ENCODE assay signal across 13 cellular contexts in the genomic region with DNA sequence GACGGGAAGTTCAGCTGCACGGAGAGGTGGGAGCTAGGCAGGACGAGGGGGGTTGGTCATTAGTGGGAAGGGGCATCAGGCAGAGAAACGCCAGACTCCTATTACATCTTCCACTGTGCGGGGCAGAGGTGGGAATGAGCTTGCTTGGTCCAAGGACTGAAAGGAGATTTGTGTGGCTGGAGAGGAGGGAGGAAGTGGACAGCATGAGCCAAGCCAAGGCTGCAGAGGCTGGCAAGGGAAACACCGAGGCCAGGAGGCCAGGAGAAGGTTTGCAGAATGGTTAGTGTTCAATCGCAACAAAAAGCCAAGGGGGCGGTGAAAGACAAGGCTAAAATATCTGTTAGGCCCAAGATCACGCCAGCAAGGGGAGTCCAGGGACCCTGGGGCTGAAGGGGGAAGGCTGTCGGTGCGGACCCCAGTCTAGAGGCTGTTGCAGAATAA.
A peak's percentile ranks its signal among the peaks of the same experiment; 100 is the strongest.
DNase-seq lines count a peak whose midpoint lies in the region; ATAC-seq and TF ChIP-seq lines count a peak whose summit lies in the region.
"Had no signal": no experiment of that assay in that cellular context is flagged by ENCODE, and none has a peak within 500 bp of the region (broad histone marks: within the 10 kb centered on the region; RNA-seq: fewer than 3 reads in every experiment).

No MANE protein-coding gene starts in this region.

- no peaks in the 10 kb centered on the region for H3K9me3 ChIP-seq in thoracic aorta

- H3K36me3 Mint-ChIP-seq in activated naive CD4-positive, alpha-beta T cell treated with anti-CD3 and anti-CD28 coated beads, Interleukin-2, amount 10 ng/mL, durations not matched to agents 7 days and 5 days = no peaks in the 10 kb centered on the region
- no peaks in the 10 kb centered on the region for H3K36me3 Mint-ChIP-seq in activated naive CD4-positive, alpha-beta T cell treated with anti-CD3 and anti-CD28 coated beads for 36 hours (ENCODE audit: low read depth)
- no peaks in the 10 kb centered on the region for H3K36me3 Mint-ChIP-seq in activated B cell treated with CpG ODN at 0.5 μM for 24 hours (ENCODE audit: low read depth)

- H3K27me3 ChIP-seq in thoracic aorta (replicated peaks; ENCODE audit: insufficient read depth) = no peaks in the 10 kb centered on the region

- intact Hi-C loops in activated naive CD4-positive, alpha-beta T cell treated with anti-CD3 and anti-CD28 coated beads for 36 hours (cut with micrococcal nuclease) = no loop called here
- intact Hi-C loops in activated B cell treated with CpG ODN at 0.5 μM for 24 hours (cut with micrococcal nuclease) = no loop called here

- POLR2A ChIA-PET in activated B cell treated with CpG ODN at 0.5 μM for 24 hours (lab: Charles Lee) = no interaction called here

- H3K27me3 Mint-ChIP-seq in activated naive CD4-positive, alpha-beta T cell treated with anti-CD3 and anti-CD28 coated beads, Interleukin-2, amount 10 ng/mL, durations not matched to agents 7 days and 5 days = peaks cover 66% of the 10 kb centered on the region
- H3K27me3 Mint-ChIP-seq in activated naive CD4-positive, alpha-beta T cell treated with anti-CD3 and anti-CD28 coated beads for 36 hours (ENCODE audit: low read depth) = peaks cover 2% of the 10 kb centered on the region
- H3K27me3 Mint-ChIP-seq in activated B cell treated with CpG ODN at 0.5 μM for 24 hours = peaks cover 22% of the 10 kb centered on the region

- no peaks in the 10 kb centered on the region for H3K36me3 ChIP-seq in thoracic aorta
- H3K36me3 ChIP-seq: brain microvascular endothelial cell had no signal

- CTCF ChIA-PET in activated naive CD4-positive, alpha-beta T cell treated with anti-CD3 and anti-CD28 coated beads, Interleukin-2, amount 10 ng/mL, durations not matched to agents 7 days and 5 days (lab: Charles Lee) = no interaction called here
- CTCF ChIA-PET in activated naive CD4-positive, alpha-beta T cell treated with anti-CD3 and anti-CD28 coated beads for 36 hours (lab: Charles Lee) = no interaction called here
- CTCF ChIA-PET in activated B cell treated with CpG ODN at 0.5 μM for 24 hours (lab: Charles Lee) = no interaction called here

- peak overlapping the region; percentile 43 for H3K27ac Mint-ChIP-seq in activated naive CD4-positive, alpha-beta T cell treated with anti-CD3 and anti-CD28 coated beads, Interleukin-2, amount 10 ng/mL, durations not matched to agents 7 days and 5 days
- H3K27ac Mint-ChIP-seq in activated naive CD4-positive, alpha-beta T cell treated with anti-CD3 and anti-CD28 coated beads for 36 hours = no peak overlapping the region
- H3K27ac Mint-ChIP-seq in activated B cell treated with CpG ODN at 0.5 μM for 24 hours = peak overlapping the region; percentile 21

- H3K4me1 Mint-ChIP-seq in activated naive CD4-positive, alpha-beta T cell treated with anti-CD3 and anti-CD28 coated beads, Interleukin-2, amount 10 ng/mL, durations not matched to agents 7 days and 5 days = peaks cover 15% of the 10 kb centered on the region
- H3K4me1 Mint-ChIP-seq in activated naive CD4-positive, alpha-beta T cell treated with anti-CD3 and anti-CD28 coated beads for 36 hours (ENCODE audit: low read depth) = peaks cover 4% of the 10 kb centered on the region
- no peaks in the 10 kb centered on the region for H3K4me1 Mint-ChIP-seq in activated B cell treated with CpG ODN at 0.5 μM for 24 hours

- H3K27ac ChIP-seq in thoracic aorta = peak overlapping the region; percentile 56 to 63
- H3K27ac ChIP-seq: brain microvascular endothelial cell had no signal

- H3K4me1 ChIP-seq in thoracic aorta (ENCODE audit: control insufficient read depth in 1 of 2, low read depth in 2 of 2) = peaks cover 47 to 98% of the 10 kb centered on the region in 2 donors

- no peak overlapping the region for H3K4me3 Mint-ChIP-seq in activated naive CD4-positive, alpha-beta T cell treated with anti-CD3 and anti-CD28 coated beads, Interleukin-2, amount 10 ng/mL, durations not matched to agents 7 days and 5 days
- no peak overlapping the region for H3K4me3 Mint-ChIP-seq in activated naive CD4-positive, alpha-beta T cell treated with anti-CD3 and anti-CD28 coated beads for 36 hours
- H3K4me3 Mint-ChIP-seq in activated B cell treated with CpG ODN at 0.5 μM for 24 hours = no peak overlapping the region

- peaks cover 3% of the 10 kb centered on the region for H3K9me3 Mint-ChIP-seq in activated naive CD4-positive, alpha-beta T cell treated with anti-CD3 and anti-CD28 coated beads, Interleukin-2, amount 10 ng/mL, durations not matched to agents 7 days and 5 days
- H3K9me3 Mint-ChIP-seq in activated naive CD4-positive, alpha-beta T cell treated with anti-CD3 and anti-CD28 coated beads for 36 hours = no peaks in the 10 kb centered on the region
- no peaks in the 10 kb centered on the region for H3K9me3 Mint-ChIP-seq in activated B cell treated with CpG ODN at 0.5 μM for 24 hours

- no peak for TF ChIP-seq CTCF in activated B cell treated with CpG ODN at 0.5 μM for 24 hours (IDR thresholded peaks at IDR 0.05)
- TF ChIP-seq CTCF in thoracic aorta (IDR thresholded peaks at IDR 0.05) = no peak

- no peak for DNase-seq in activated naive CD4-positive, alpha-beta T cell treated with anti-CD3 and anti-CD28 coated beads, Interleukin-2, amount 10 ng/mL, durations not matched to agents 7 days and 5 days
- DNase-seq in activated naive CD4-positive, alpha-beta T cell treated with anti-CD3 and anti-CD28 coated beads for 36 hours = no peak
- DNase-seq in activated B cell treated with CpG ODN at 0.5 μM for 24 hours = no peak
- DNase-seq in islet precursor cell = peak; percentile 63
- no peak for DNase-seq in thoracic aorta (ENCODE audit: low spot score)
- no peak for DNase-seq in mucosa of gallbladder (ENCODE audit: low spot score)
- DNase-seq in RPMI8226 = no peak
- DNase-seq: brain microvascular endothelial cell; COR-L47; NCI-H1436 treated with DMSO at 0.1 percent for 48 hours; stimulated activated naive CD4-positive, alpha-beta T cell treated with Interleukin-2 at 50 U/mL for 16 hours; T1000 had no signal

- ATAC-seq in activated B cell treated with CpG ODN at 0.5 μM for 24 hours (ENCODE audit: low read depth) (no peak), thoracic aorta (ENCODE audit: insufficient number of reproducible peaks, low FRiP score, low read depth) (no peak), HG03457 (IDR thresholded peaks at IDR 0.05; ENCODE audit: unreplicated experiment) (no peak)

- no peak overlapping the region for H3K4me3 ChIP-seq in thoracic aorta
